In the genomic region with DNA sequence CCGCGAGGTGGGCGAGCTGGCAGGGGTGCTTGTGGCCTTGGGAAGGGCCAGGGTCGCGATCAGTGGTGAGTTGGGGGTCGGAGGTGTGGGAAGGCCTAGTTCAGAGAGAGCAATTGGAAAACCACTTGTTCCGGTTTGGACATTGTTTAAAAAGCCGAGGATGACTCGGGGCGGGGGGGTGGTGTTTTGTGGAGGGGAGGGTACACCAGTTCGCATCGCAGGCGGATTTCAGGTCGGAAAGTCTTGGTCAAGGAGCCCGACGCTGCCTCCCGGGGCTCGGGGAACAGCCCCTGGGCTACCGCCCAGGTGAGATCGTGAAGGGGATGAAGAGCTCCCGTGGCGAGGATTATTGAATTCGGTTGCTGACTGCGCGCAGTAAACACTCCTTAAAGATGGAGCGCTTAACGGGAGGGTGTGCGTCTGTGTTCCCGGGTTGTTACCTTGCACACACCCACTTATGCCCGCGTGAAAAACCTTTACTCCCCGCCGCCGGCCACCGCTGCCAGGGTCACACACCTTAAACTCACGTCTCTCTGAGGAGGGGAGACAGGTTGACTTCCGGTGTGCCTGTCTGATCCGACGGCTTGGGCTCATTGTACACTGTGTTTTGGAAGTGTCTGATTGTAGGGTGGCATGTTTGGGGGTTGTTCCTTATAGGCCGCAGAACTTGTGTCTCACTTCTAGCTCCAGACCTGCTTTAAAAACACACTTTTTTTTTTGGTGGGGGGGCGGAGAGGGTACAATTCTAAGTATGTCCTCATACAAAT, we compare ENCODE assay signal across 8 cellular contexts.
DNase-seq lines count a peak whose midpoint lies in the region; ATAC-seq and TF ChIP-seq lines count a peak whose summit lies in the region.

No MANE protein-coding gene starts in this region.

- DNase-seq in AG10803 (ENCODE audit: low read depth) (no peak), HAP-1 (ENCODE audit: low spot score in 2 of 2) (peak in 1 of 2 experiments; percentile 30), endodermal cell (peak; percentile 67), upper lobe of right lung (no peak), NCI-H524 treated with DMSO at 0.1 percent for 48 hours (lab: John Stamatoyannopoulos, UW) (no peak), SIG-M5 (lab: John Stamatoyannopoulos, UW) (no peak)
- DNase-seq in activated CD4-positive, alpha-beta T cell treated with anti-CD3 and anti-CD28 coated beads for 48 hours, result peak; percentile 37

- in situ Hi-C loops in HAP-1 (cut with MboI; ENCODE audit: low sequenced_read_pairs), result no loop called here

- H3K9me3 ChIP-seq in HAP-1 (no peaks in the 10 kb centered on the region), endodermal cell (ENCODE audit: control insufficient read depth, low read length) (peaks cover 6% of the 10 kb centered on the region), muscle layer of colon (ENCODE audit: low read length) (no peaks in the 10 kb centered on the region), upper lobe of right lung (no peaks in the 10 kb centered on the region)

- WGBS in endodermal cell (ENCODE audit: insufficient coverage in 1 of 2, insufficient read length in 1 of 2), 2 experiments, result 4 to 19% methylated on average over 5 to 39 of the region's 41 CpGs

- H3K36me3 ChIP-seq in HAP-1 (replicated peaks) (no peaks in the 10 kb centered on the region), endodermal cell (ENCODE audit: control insufficient read depth, insufficient read depth, low read length) (no peaks in the 10 kb centered on the region), muscle layer of colon (ENCODE audit: insufficient read depth, low read length) (no peaks in the 10 kb centered on the region), upper lobe of right lung (no peaks in the 10 kb centered on the region)

- H3K4me3 ChIP-seq in AG10803 (ENCODE audit: low read length) (peak overlapping the region; percentile 71), HAP-1 (peak overlapping the region; percentile 32), endodermal cell (ENCODE audit: low read length) (peak overlapping the region; percentile 86), muscle layer of colon (ENCODE audit: low read depth in 1 of 2, low read length in 2 of 2) (peak overlapping the region; percentile 60 to 81), upper lobe of right lung (peak overlapping the region; percentile 71)

- H3K4me1 Mint-ChIP-seq in endodermal cell, result peaks cover 18% of the 10 kb centered on the region

- H3K36me3 Mint-ChIP-seq in endodermal cell (ENCODE audit: low read depth), result peaks cover 6% of the 10 kb centered on the region

- H3K9me3 Mint-ChIP-seq in endodermal cell, result peaks cover 21% of the 10 kb centered on the region

- peak overlapping the region; percentile 91 for H3K27ac Mint-ChIP-seq in endodermal cell

- TF ChIP-seq CTCF in AG10803 (conservative IDR thresholded peaks at IDR 0.05; ENCODE audit: low read length), result no peak
- no peak for TF ChIP-seq CTCF in endodermal cell (conservative IDR thresholded peaks at IDR 0.05)
- no peak for TF ChIP-seq CTCF in upper lobe of right lung (IDR thresholded peaks at IDR 0.05)

- H3K27me3 ChIP-seq in HAP-1 (ENCODE audit: low read depth) (no peaks in the 10 kb centered on the region), endodermal cell (ENCODE audit: control insufficient read depth, insufficient read depth, low read length, poor library complexity, severe bottlenecking) (no peaks in the 10 kb centered on the region), muscle layer of colon (ENCODE audit: control insufficient read depth in 1 of 2, insufficient read depth in 2 of 2, low read length in 2 of 2) (no peaks in the 10 kb centered on the region), upper lobe of right lung (no peaks in the 10 kb centered on the region)

- H3K27me3 Mint-ChIP-seq in endodermal cell (ENCODE audit: insufficient read depth), result peaks cover 18% of the 10 kb centered on the region

- intact Hi-C loops in upper lobe of right lung (cut with DNase I), result no loop called here

- peak overlapping the region; percentile 90 for H3K4me3 Mint-ChIP-seq in endodermal cell

- H3K27ac ChIP-seq in endodermal cell (ENCODE audit: low read depth, low read length) (peak overlapping the region; percentile 44), muscle layer of colon (ENCODE audit: low read depth, low read length) (peak overlapping the region; percentile 61), upper lobe of right lung (peak overlapping the region; percentile 85)

- peaks cover 13% of the 10 kb centered on the region for H3K4me1 ChIP-seq in HAP-1
- no peaks in the 10 kb centered on the region for H3K4me1 ChIP-seq in endodermal cell (ENCODE audit: control insufficient read depth, insufficient read depth, low read length)
- H3K4me1 ChIP-seq in muscle layer of colon (ENCODE audit: insufficient read depth, low read length), result peaks cover 18% of the 10 kb centered on the region
- peaks cover 16% of the 10 kb centered on the region for H3K4me1 ChIP-seq in upper lobe of right lung

- peak; percentile 13 for ATAC-seq in upper lobe of right lung

- H3K9ac ChIP-seq in endodermal cell (ENCODE audit: extremely low read depth, low read length, poor library complexity, severe bottlenecking) (peak overlapping the region; percentile 62), muscle layer of colon (ENCODE audit: low read length) (peak overlapping the region; percentile 68)

Comparison
In these comparisons a context has a peak if more than half of its experiments do, and no peak if none do; other contexts are left out.
1. DNase-seq: peak in activated CD4-positive, alpha-beta T cell treated with anti-CD3 and anti-CD28 coated beads for 48 hours (single experiment) and endodermal cell (single experiment); none in AG10803 (single experiment), upper lobe of right lung (single experiment), NCI-H524 treated with DMSO at 0.1 percent for 48 hours (single experiment) and SIG-M5 (single experiment).
2. H3K4me3 ChIP-seq: peak in every context shown above with its lines; median percentile 86 in endodermal cell; 71 in AG10803; 71 in upper lobe of right lung; 70 in muscle layer of colon; 32 in HAP-1.
3. Peak in every context shown above with its lines, with median percentiles within 50 percentile points of each other: H3K27ac ChIP-seq.